8 cellular contexts compared by ENCODE assay signal in genomic region chr3:195914648-195915473, GRCh38. TPM values are rescaled to one million over a fixed set of nuclear protein-coding genes. Genes with fewer than 3 reads are reported as not detected.
A peak's percentile ranks its signal among the peaks of the same experiment; 100 is the strongest.
DNase-seq lines count a peak whose midpoint lies in the region; ATAC-seq and TF ChIP-seq lines count a peak whose summit lies in the region.

No MANE protein-coding gene starts in this region.

- CTCF ChIA-PET in IMR-90 (lab: Yijun Ruan, JAX) = interaction anchor here (0.6 to 1.7 kb wide), 7 partner anchors 14 to 56 kb away, joined by 3 to 9 read pairs (median 3); no protein-coding TSS in a partner anchor

- peaks cover 7% of the 10 kb centered on the region for H3K4me1 Mint-ChIP-seq in neural crest cell

- peak overlapping the region; percentile 85 for H3K27ac Mint-ChIP-seq in neural crest cell (ENCODE audit: unreplicated experiment)

- H3K14ac ChIP-seq in IMR-90 (replicated peaks; ENCODE audit: low read depth, low read length) = no peak overlapping the region

- TF ChIP-seq CTCF in IMR-90 (conservative IDR thresholded peaks at IDR 0.05; ENCODE audit: low read depth, low read length) (peak; percentile 99), fibroblast of mammary gland (conservative IDR thresholded peaks at IDR 0.05; ENCODE audit: control insufficient read depth, insufficient read depth, low read depth, low read length) (peak; percentile 99), neural crest cell (conservative IDR thresholded peaks at IDR 0.05) (peak; percentile 98)

- no peaks in the 10 kb centered on the region for H3K9me3 ChIP-seq in IMR-90 (ENCODE audit: control insufficient read depth, insufficient read depth, low read length)

- BruUV-seq in IMR-90 (replicated peaks; lab: Mats Ljungman, UMichigan) = no TSS peak

- H3K4me1 ChIP-seq in IMR-90 (ENCODE audit: control insufficient read depth, insufficient read depth, low read length) = peaks cover 4% of the 10 kb centered on the region; the same call in 1 of the 2 replicates

- no peaks in the 10 kb centered on the region for H3K9me3 Mint-ChIP-seq in neural crest cell

- no peak overlapping the region for H3K9ac ChIP-seq in IMR-90 (ENCODE audit: low read depth, low read length)

- no peaks in the 10 kb centered on the region for H3K9me1 ChIP-seq in IMR-90 (ENCODE audit: insufficient read depth, low read length)

- 0 out of 2 replicates have a peak, but pooled peaks have one; percentile 37 for TF ChIP-seq POLR2A in IMR-90 (IDR thresholded peaks at IDR 0.05; ENCODE audit: low read depth, low read length)

- no peak overlapping the region for H2AK5ac ChIP-seq in IMR-90 (ENCODE audit: low read depth, low read length)

- peaks cover 10% of the 10 kb centered on the region for H3K27me3 Mint-ChIP-seq in neural crest cell (ENCODE audit: low read depth)

- no peak overlapping the region for H3K56ac ChIP-seq in IMR-90 (ENCODE audit: extremely low read depth, insufficient read depth, low read length)

- no peak overlapping the region for H2BK15ac ChIP-seq in IMR-90 (ENCODE audit: low read depth, low read length)

- no peak overlapping the region for H3K18ac ChIP-seq in IMR-90 (ENCODE audit: low read depth, low read length)

- H2BK120ac ChIP-seq in IMR-90 (ENCODE audit: low read depth, low read length) = no peak overlapping the region

- peak overlapping the region; percentile 74 for H2AK9ac ChIP-seq in IMR-90 (replicated peaks; ENCODE audit: low read depth, low read length, poor library complexity)

- no peak overlapping the region for H4K8ac ChIP-seq in IMR-90 (ENCODE audit: low read depth in 2 of 2, low read length in 2 of 2)

- peak overlapping the region; percentile 91 for H2AFZ ChIP-seq in IMR-90 (replicated peaks; ENCODE audit: low read length, poor library complexity)

- POLR2A ChIA-PET in IMR-90 (lab: Charles Lee; ENCODE audit: unreplicated experiment) = no interaction called here

- no peak overlapping the region for H3K4me2 ChIP-seq in IMR-90 (ENCODE audit: low read depth, low read length)

- no peak overlapping the region for H4K91ac ChIP-seq in IMR-90 (ENCODE audit: insufficient read depth, low read depth, low read length)

- DNase-seq in COLO829 (ENCODE audit: low spot score) = peak; percentile 99
- DNase-seq in IMR-90 = peak; percentile 97
- DNase-seq in activated CD8-positive, alpha-beta memory T cell treated with anti-CD3 and anti-CD28 coated beads, Interleukin-2, amount 50 U/mL, for 48 hours = peak; percentile 99
- peak; percentile 99 for DNase-seq in fibroblast of mammary gland (ENCODE audit: low read depth)
- DNase-seq in neural crest cell (ENCODE audit: low read depth, low spot score) = peak; percentile 95
- no peak for DNase-seq in substantia nigra (lab: John Stamatoyannopoulos, UW)
- no peak for DNase-seq in SKM-1 treated with dmso at 0.1 percent for 144 hours (lab: John Stamatoyannopoulos, UW; ENCODE audit: unreplicated experiment)

- no peaks in the 10 kb centered on the region for H3K36me3 ChIP-seq in IMR-90 (ENCODE audit: control insufficient read depth, insufficient read depth, low read length)

- dilution Hi-C loops in IMR-90 (cut with HindIII; ENCODE audit: low sequenced_read_pairs, unreplicated experiment) = no loop called here

- H3K27me3 ChIP-seq in IMR-90 (ENCODE audit: control insufficient read depth, insufficient read depth, low read length) = peaks cover 10% of the 10 kb centered on the region

- H4K5ac ChIP-seq in IMR-90 (ENCODE audit: low read depth, low read length) = no peak overlapping the region

- no peak overlapping the region for H3K23ac ChIP-seq in IMR-90 (ENCODE audit: low read depth, low read length)

- H2BK5ac ChIP-seq in IMR-90 (ENCODE audit: low read depth, low read length, poor library complexity, severe bottlenecking) = no peak overlapping the region

- no peak overlapping the region for H2BK20ac ChIP-seq in IMR-90 (ENCODE audit: low read depth, low read length)

- H3K79me1 ChIP-seq in IMR-90 (ENCODE audit: low read depth in 1 of 2, low read length in 2 of 2) = no peaks in the 10 kb centered on the region

- in situ Hi-C loops in IMR-90 (cut with MboI; ENCODE audit: low sequenced_read_pairs) = no loop called here

- peak; percentile 94 for TF ChIP-seq RAD21 in IMR-90 (IDR thresholded peaks at IDR 0.05; ENCODE audit: low read length)

- peak overlapping the region; percentile 58 for H3K4me3 Mint-ChIP-seq in neural crest cell

- no peaks in the 10 kb centered on the region for H4K20me1 ChIP-seq in IMR-90 (ENCODE audit: insufficient read depth, low read length)

- intact Hi-C loops in IMR-90 (cut with micrococcal nuclease) = loop anchor here (1.0 to 2.0 kb wide), 3 partner anchors 18 to 56 kb away; no protein-coding TSS in a partner anchor

- H3K36me3 Mint-ChIP-seq in neural crest cell (ENCODE audit: low read depth) = no peaks in the 10 kb centered on the region

- 24% methylated on average over 4 of the region's 14 CpGs; no CpG with 5 or more reads in 1 of the 2 experiments for WGBS in IMR-90 (ENCODE audit: extremely low coverage in 2 of 2, insufficient read length in 1 of 2), 2 experiments

- peak; percentile 75 for ATAC-seq in GM21528 (IDR thresholded peaks at IDR 0.05; ENCODE audit: low FRiP score, unreplicated experiment)
- ATAC-seq in IMR-90 (ENCODE audit: low read depth) = peak; percentile 98

- H3K4ac ChIP-seq in IMR-90 (ENCODE audit: low read depth, low read length) = no peak overlapping the region

- H3K4me3 ChIP-seq in IMR-90 (ENCODE audit: insufficient read depth, low read depth, low read length) (no peak overlapping the region), fibroblast of mammary gland (ENCODE audit: control insufficient read depth, low read depth, low read length) (peak overlapping the region; percentile 20)

- H3K27ac ChIP-seq in IMR-90 (ENCODE audit: insufficient read depth, low read length) (no peak overlapping the region), substantia nigra (ENCODE audit: low read depth, low read length, poor library complexity, severe bottlenecking) (peak overlapping the region; percentile 77)

TF ChIP-seq in IMR-90, 13 proteins besides CTCF, POLR2A, EP300 and RAD21:
- TF ChIP-seq RFX5 (IDR thresholded peaks at IDR 0.05; ENCODE audit: low read depth, low read length) (peak; percentile 66), USF2 (IDR thresholded peaks at IDR 0.05; ENCODE audit: low read depth, low read length) (peak; percentile 60), NFE2L2 (IDR thresholded peaks at IDR 0.05; ENCODE audit: low read depth, low read length) (peak; percentile 61; the same call in 1 of the 2 replicates), MXI1 (IDR thresholded peaks at IDR 0.05; ENCODE audit: borderline replicate concordance, low read depth, low read length) (no peak), CHD1 (IDR thresholded peaks at IDR 0.05; ENCODE audit: low read depth, low read length) (no peak), SMC3 (IDR thresholded peaks at IDR 0.05; ENCODE audit: low read depth, low read length) (peak; percentile 89), MAZ (IDR thresholded peaks at IDR 0.05; ENCODE audit: borderline replicate concordance, low read depth, low read length) (peak; percentile 54; the same call in 1 of the 2 replicates), MAFK (IDR thresholded peaks at IDR 0.05; ENCODE audit: low read depth, low read length) (0 out of 2 replicates have a peak, but pooled peaks have one; percentile 26), CEBPB (IDR thresholded peaks at IDR 0.05; ENCODE audit: low read depth, low read length) (peak; percentile 40; the same call in 1 of the 2 replicates), ELK1 (IDR thresholded peaks at IDR 0.05; ENCODE audit: borderline replicate concordance, low read depth, low read length) (no peak), RCOR1 (IDR thresholded peaks at IDR 0.05; ENCODE audit: insufficient replicate concordance, low read length) (peak; percentile 84), BHLHE40 (IDR thresholded peaks at IDR 0.05; ENCODE audit: low read depth, low read length) (no peak), FOS (IDR thresholded peaks at IDR 0.05; ENCODE audit: low read depth, low read length) (peak; percentile 57)

RNA-seq across cellular contexts. Expression of gene TNK2, which starts 6.5 kb away (rescaled TPM):
- total RNA-seq in IMR-90 (2012; rRNA removed) (2.2 TPM in 2 replicates), neural crest cell (46.3 and 54.9 TPM in 2 replicates)
- 13.4 and 13.8 TPM in 2 replicates for polyA plus RNA-seq in IMR-90 (2012; rRNA removed)
- 10.2 and 10.5 TPM in 2 replicates for polyA plus RNA-seq in IMR-90 (2012; cell fraction: cytosol; rRNA removed)
- polyA plus RNA-seq in IMR-90 (2012; cell fraction: nucleus; rRNA removed; ENCODE audit: low replicate concordance) = 86.5 and 180 TPM in 2 replicates

Comparison
In these comparisons a context has a peak if more than half of its experiments do, and no peak if none do; other contexts are left out.
1. DNase-seq: peak in COLO829 (single experiment), IMR-90 (single experiment), activated CD8-positive, alpha-beta memory T cell treated with anti-CD3 and anti-CD28 coated beads, Interleukin-2, amount 50 U/mL, for 48 hours (single experiment), fibroblast of mammary gland (single experiment) and neural crest cell (single experiment); none in substantia nigra (0 of 49) and SKM-1 treated with dmso at 0.1 percent for 144 hours (single experiment).
2. RNA of gene TNK2, which starts 6.5 kb away (total RNA-seq): 46.3 to 54.9 TPM in neural crest cell; 2.2 TPM in IMR-90; every median in the first group is over 10 times any median in the second.
3. Peak in every context shown above with its lines, with median percentiles within 50 percentile points of each other: CTCF ChIP-seq.